ENCODE assay signal across 19 cellular contexts in the genomic region with DNA sequence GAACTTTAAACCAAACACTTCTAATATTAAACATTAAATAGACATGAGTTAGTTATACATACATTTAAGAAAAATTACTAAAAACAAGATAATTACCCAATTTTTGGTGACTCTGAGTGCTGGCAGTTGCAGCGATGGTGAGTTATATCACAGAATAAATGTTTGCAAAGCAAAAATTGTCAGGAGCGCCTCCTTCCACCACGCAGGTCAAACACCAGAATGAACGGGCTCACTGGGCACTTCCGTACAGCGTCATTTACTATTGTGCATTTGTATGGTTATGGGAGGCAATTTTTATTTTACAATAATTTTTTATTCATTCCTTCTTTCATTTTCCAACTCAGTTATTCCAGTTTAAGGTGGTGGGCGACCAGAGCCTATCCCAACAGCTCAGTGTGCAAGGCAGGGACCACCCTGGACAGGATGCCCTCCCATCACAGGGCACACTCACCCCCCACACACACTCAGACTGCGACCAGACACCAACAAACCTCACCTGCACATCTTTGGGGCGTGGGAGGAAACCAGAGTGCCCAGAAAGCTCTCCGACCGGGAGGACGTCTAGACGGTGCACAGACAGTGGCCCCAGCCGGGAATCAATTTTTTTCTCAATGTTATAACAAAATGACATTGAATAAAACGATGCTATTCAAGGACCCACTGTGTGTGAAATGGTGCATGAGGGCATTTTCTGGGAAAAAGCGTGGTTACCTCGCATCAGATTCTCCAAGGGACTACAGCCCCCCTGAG.
A peak's percentile ranks its signal among the peaks of the same experiment; 100 is the strongest.
DNase-seq lines count a peak whose midpoint lies in the region; ATAC-seq and TF ChIP-seq lines count a peak whose summit lies in the region.
"Had no signal": no experiment of that assay in that cellular context is flagged by ENCODE, and none has a peak within 500 bp of the region (broad histone marks: within the 10 kb centered on the region; RNA-seq: fewer than 3 reads in every experiment).

No MANE protein-coding gene starts in this region.

- H3K4me3 Mint-ChIP-seq in stimulated activated memory B cell treated with anti-CD40 and anti-IgM and Interleukin-4, amounts not matched to agents 10 μg/mL and 1 μg/mL and 100 μg/mL, for 72 hours: peak overlapping the region; percentile 55
- H3K4me3 Mint-ChIP-seq in nephron progenitor cell: no peak overlapping the region
- H3K4me3 Mint-ChIP-seq: activated CD8-positive, alpha-beta T cell treated with anti-CD3 and anti-CD28 coated beads for 36 hours; stimulated activated naive CD8-positive, alpha-beta T cell treated with anti-CD3 and anti-CD28 coated beads, Interleukin-15, amount 100 ng/mL, for 72 hours had no signal

- H3K27me3 ChIP-seq in RWPE2 (ENCODE audit: insufficient read depth, poor library complexity, severe bottlenecking): peaks cover 13% of the 10 kb centered on the region
- H3K27me3 ChIP-seq in left ventricle myocardium inferior (ENCODE audit: low read depth): peaks cover 5% of the 10 kb centered on the region

- H3K9me3 Mint-ChIP-seq in stimulated activated memory B cell treated with anti-CD40 and anti-IgM and Interleukin-4, amounts not matched to agents 10 μg/mL and 1 μg/mL and 100 μg/mL, for 72 hours: no peaks in the 10 kb centered on the region
- H3K9me3 Mint-ChIP-seq in nephron progenitor cell: no peaks in the 10 kb centered on the region
- H3K9me3 Mint-ChIP-seq: activated CD8-positive, alpha-beta T cell treated with anti-CD3 and anti-CD28 coated beads for 36 hours; stimulated activated naive CD8-positive, alpha-beta T cell treated with anti-CD3 and anti-CD28 coated beads, Interleukin-15, amount 100 ng/mL, for 72 hours had no signal

- peak overlapping the region; percentile 46 for H3K27ac Mint-ChIP-seq in stimulated activated memory B cell treated with anti-CD40 and anti-IgM and Interleukin-4, amounts not matched to agents 10 μg/mL and 1 μg/mL and 100 μg/mL, for 72 hours
- no peak overlapping the region for H3K27ac Mint-ChIP-seq in nephron progenitor cell
- H3K27ac Mint-ChIP-seq: activated CD8-positive, alpha-beta T cell treated with anti-CD3 and anti-CD28 coated beads for 36 hours; stimulated activated naive CD8-positive, alpha-beta T cell treated with anti-CD3 and anti-CD28 coated beads, Interleukin-15, amount 100 ng/mL, for 72 hours had no signal

- H3K36me3 Mint-ChIP-seq in stimulated activated memory B cell treated with anti-CD40 and anti-IgM and Interleukin-4, amounts not matched to agents 10 μg/mL and 1 μg/mL and 100 μg/mL, for 72 hours: peaks cover 52% of the 10 kb centered on the region
- peaks cover 18% of the 10 kb centered on the region for H3K36me3 Mint-ChIP-seq in nephron progenitor cell (ENCODE audit: low read depth)

- DNase-seq in activated effector memory CD4-positive, alpha-beta T cell treated with anti-CD3 and anti-CD28 coated beads, Interleukin-2, amount 50 U/mL, for 16 hours: peak; percentile 49
- no peak for DNase-seq in activated effector memory CD4-positive, alpha-beta T cell treated with Interleukin-2 at 50 U/mL for 16 hours
- DNase-seq in RWPE2 (ENCODE audit: low spot score): peak; percentile 28
- DNase-seq in left ventricle myocardium inferior: no peak
- no peak for DNase-seq in NCI-H1105 treated with DMSO at 0.1 percent for 48 hours (lab: John Stamatoyannopoulos, UW)
- no peak for DNase-seq in nephron progenitor cell
- DNase-seq in SW 1271 (lab: John Stamatoyannopoulos, UW): no peak
- DNase-seq: activated CD4-positive, CD25-positive, alpha-beta regulatory T cell; activated CD8-positive, alpha-beta T cell treated with anti-CD3 and anti-CD28 coated beads for 36 hours; activated T-cell treated with anti-CD3 and anti-CD28 coated beads, Interleukin-2, amount 50 U/mL, for 1 hour; AML-193; cerebellar nuclear complex; effector CD8-positive, alpha-beta T cell; foreskin melanocyte; mammary epithelial cell; stimulated activated naive CD8-positive, alpha-beta T cell treated with anti-CD3 and anti-CD28 coated beads, Interleukin-15, amount 100 ng/mL, for 72 hours had no signal

- TF ChIP-seq CTCF in RWPE2 (IDR thresholded peaks at IDR 0.05; ENCODE audit: poor library complexity, severe bottlenecking) (no peak), left ventricle myocardium inferior (IDR thresholded peaks at IDR 0.05; ENCODE audit: borderline replicate concordance) (no peak), nephron progenitor cell (IDR thresholded peaks at IDR 0.05) (no peak)

- intact Hi-C loops in left ventricle myocardium inferior (cut with micrococcal nuclease): no loop called here

- ATAC-seq in RWPE2 (ENCODE audit: low read depth): no peak
- peak; percentile 70 for ATAC-seq in stimulated activated memory B cell treated with anti-CD40 and anti-IgM and Interleukin-4, amounts not matched to agents 10 μg/mL and 1 μg/mL and 100 μg/mL, for 72 hours
- ATAC-seq: activated CD8-positive, alpha-beta T cell treated with anti-CD3 and anti-CD28 coated beads for 36 hours had no signal

- H3K4me1 Mint-ChIP-seq in stimulated activated memory B cell treated with anti-CD40 and anti-IgM and Interleukin-4, amounts not matched to agents 10 μg/mL and 1 μg/mL and 100 μg/mL, for 72 hours: peaks cover 29% of the 10 kb centered on the region
- H3K4me1 Mint-ChIP-seq in nephron progenitor cell: peaks cover 49% of the 10 kb centered on the region

- H3K4me1 ChIP-seq in RWPE2 (ENCODE audit: insufficient read depth, poor library complexity, severe bottlenecking) (no peaks in the 10 kb centered on the region), left ventricle myocardium inferior (peaks cover 77% of the 10 kb centered on the region)
- H3K4me1 ChIP-seq: ascending aorta had no signal

- H3K4me3 ChIP-seq in RWPE2 (ENCODE audit: severe bottlenecking): no peak overlapping the region
- no peak overlapping the region for H3K4me3 ChIP-seq in left ventricle myocardium inferior

- H3K36me3 ChIP-seq in RWPE2 (ENCODE audit: low read depth): no peaks in the 10 kb centered on the region
- peaks cover 11% of the 10 kb centered on the region for H3K36me3 ChIP-seq in left ventricle myocardium inferior

- H3K9me3 ChIP-seq in RWPE2 (ENCODE audit: severe bottlenecking) (no peaks in the 10 kb centered on the region), left ventricle myocardium inferior (replicated peaks) (no peaks in the 10 kb centered on the region)
- H3K9me3 ChIP-seq: ascending aorta, Caco-2 had no signal

- peaks cover 17% of the 10 kb centered on the region for H3K27me3 Mint-ChIP-seq in stimulated activated memory B cell treated with anti-CD40 and anti-IgM and Interleukin-4, amounts not matched to agents 10 μg/mL and 1 μg/mL and 100 μg/mL, for 72 hours
- H3K27me3 Mint-ChIP-seq in nephron progenitor cell (ENCODE audit: low read depth, poor library complexity): peaks cover 5% of the 10 kb centered on the region
- H3K27me3 Mint-ChIP-seq: activated CD8-positive, alpha-beta T cell treated with anti-CD3 and anti-CD28 coated beads for 36 hours had no signal

- no peak overlapping the region for H3K27ac ChIP-seq in RWPE2 (ENCODE audit: poor library complexity, severe bottlenecking)
- H3K27ac ChIP-seq in left ventricle myocardium inferior (replicated peaks): peak overlapping the region; percentile 74
- H3K27ac ChIP-seq: ascending aorta had no signal

Comparison
In these comparisons a context has a peak if more than half of its experiments do, and no peak if none do; other contexts are left out.
1. DNase-seq: peak in activated effector memory CD4-positive, alpha-beta T cell treated with anti-CD3 and anti-CD28 coated beads, Interleukin-2, amount 50 U/mL, for 16 hours (single experiment) and RWPE2 (single experiment); none in activated effector memory CD4-positive, alpha-beta T cell treated with Interleukin-2 at 50 U/mL for 16 hours (single experiment), left ventricle myocardium inferior (single experiment), NCI-H1105 treated with DMSO at 0.1 percent for 48 hours (single experiment), nephron progenitor cell (single experiment) and SW 1271 (0 of 2).